ENCODE assay signal across 26 cellular contexts in the genomic region with DNA sequence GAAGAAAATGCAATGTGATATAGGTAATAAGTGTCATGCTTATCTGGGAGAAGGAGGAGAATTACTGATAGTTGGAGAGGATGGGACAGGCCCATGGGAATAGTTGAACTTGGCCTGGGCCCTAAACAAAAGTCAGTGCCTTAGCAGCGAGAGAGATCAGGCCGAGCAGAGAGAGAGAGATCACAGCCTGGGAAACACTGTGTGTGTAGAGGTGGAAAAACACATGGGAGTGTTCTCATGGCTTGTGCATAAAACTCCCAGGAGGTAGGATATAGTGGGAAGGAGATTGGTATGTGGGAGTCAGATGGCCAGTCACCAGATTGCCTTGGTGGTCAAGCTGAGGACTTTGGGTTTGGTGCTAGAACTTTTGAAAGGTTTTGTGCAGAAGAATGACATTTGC.
"Had no signal": no experiment of that assay in that cellular context is flagged by ENCODE, and none has a peak within 500 bp of the region (broad histone marks: within the 10 kb centered on the region; RNA-seq: fewer than 3 reads in every experiment).

No MANE protein-coding gene starts in this region.

- ATAC-seq: activated CD8-positive, alpha-beta memory T cell treated with anti-CD3 and anti-CD28 coated beads, Interleukin-2, amount 10 ng/mL, durations not matched to agents 7 days and 5 days; activated T-helper 17 cell treated with anti-CD3 and anti-CD28 coated beads, Interleukin-2, amount 50 U/mL, for 72 hours had no signal

- H3K4me1 ChIP-seq: Peyer's patch, SJCRH30 had no signal

- H3K27me3 Mint-ChIP-seq: activated CD8-positive, alpha-beta memory T cell treated with anti-CD3 and anti-CD28 coated beads, Interleukin-2, amount 10 ng/mL, durations not matched to agents 7 days and 5 days; activated naive CD8-positive, alpha-beta T cell treated with anti-CD3 and anti-CD28 coated beads for 36 hours; activated T-cell treated with anti-CD3 and anti-CD28 coated beads, Interleukin-2, amount 50 U/mL, for 24 hours; activated T-helper 17 cell treated with anti-CD3 and anti-CD28 coated beads, Interleukin-2, amount 50 U/mL, for 72 hours; central memory CD8-positive, alpha-beta T cell had no signal

- H3K4me1 Mint-ChIP-seq: activated CD8-positive, alpha-beta memory T cell treated with anti-CD3 and anti-CD28 coated beads, Interleukin-2, amount 10 ng/mL, durations not matched to agents 7 days and 5 days; activated naive CD8-positive, alpha-beta T cell treated with anti-CD3 and anti-CD28 coated beads for 36 hours; central memory CD8-positive, alpha-beta T cell had no signal

- FAIRE-seq: bronchial epithelial cell had no signal

- DNase-seq: activated CD4-positive, alpha-beta T cell treated with anti-CD3 and anti-CD28 coated beads for 48 hours; activated CD4-positive, alpha-beta T cell treated with anti-CD3 and anti-CD28 coated beads, Interleukin-2, amount 50 U/mL, for 48 hours; activated CD4-positive, CD25-positive, alpha-beta regulatory T cell treated with anti-CD3 and anti-CD28 coated beads, Interleukin-2, amount 50 U/mL, for 72 hours; activated CD8-positive, alpha-beta memory T cell treated with anti-CD3 and anti-CD28 coated beads, Interleukin-2, amount 10 ng/mL, durations not matched to agents 7 days and 5 days; activated gamma-delta T cell; activated naive CD4-positive, alpha-beta T cell treated with anti-CD3 and anti-CD28 coated beads for 36 hours; activated naive CD8-positive, alpha-beta T cell treated with anti-CD3 and anti-CD28 coated beads for 36 hours; activated T-cell treated with anti-CD3 and anti-CD28 coated beads, Interleukin-2, amount 50 U/mL, for 24 hours; anterior cingulate cortex; NCI-H1092; NCI-H1417; NCI-H1694 treated with DMSO at 0.1 percent for 48 hours; NCI-H2029 treated with DMSO at 0.1 percent for 48 hours; NCI-H510A treated with DMSO at 0.1 percent for 48 hours; NCI-H69; NK-92 treated with Interleukin-12 subunit alpha and Interleukin-12 subunit beta, amount 100 ng/mL, for 24 hours; Peyer's patch; Right ventricle myocardium superior; SJCRH30; SK-N-SH had no signal

- H3K27ac ChIP-seq: KMS-11, Peyer's patch, RWPE1, SJCRH30 had no signal

- H3K4me3 ChIP-seq: Peyer's patch, SJCRH30 had no signal

- H3K36me3 ChIP-seq: SJCRH30 had no signal

- H3K9me3 ChIP-seq: Peyer's patch, SJCRH30, SK-N-SH had no signal

- H3K27ac Mint-ChIP-seq: activated CD8-positive, alpha-beta memory T cell treated with anti-CD3 and anti-CD28 coated beads, Interleukin-2, amount 10 ng/mL, durations not matched to agents 7 days and 5 days; activated naive CD4-positive, alpha-beta T cell treated with anti-CD3 and anti-CD28 coated beads for 36 hours; activated naive CD8-positive, alpha-beta T cell treated with anti-CD3 and anti-CD28 coated beads for 36 hours; activated T-cell treated with anti-CD3 and anti-CD28 coated beads, Interleukin-2, amount 50 U/mL, for 24 hours; activated T-helper 17 cell treated with anti-CD3 and anti-CD28 coated beads, Interleukin-2, amount 50 U/mL, for 72 hours; T-helper 1 cell treated with Interleukin-12 subunit alpha and Interleukin-12 subunit beta and Interleukin-4 antibody, amounts not matched to agents 30 μg/mL and 1 μg/mL, for 36 hours had no signal

- H3K4me3 Mint-ChIP-seq: activated CD8-positive, alpha-beta memory T cell treated with anti-CD3 and anti-CD28 coated beads, Interleukin-2, amount 10 ng/mL, durations not matched to agents 7 days and 5 days; activated naive CD4-positive, alpha-beta T cell treated with anti-CD3 and anti-CD28 coated beads for 36 hours; activated naive CD8-positive, alpha-beta T cell treated with anti-CD3 and anti-CD28 coated beads for 36 hours; activated T-cell treated with anti-CD3 and anti-CD28 coated beads, Interleukin-2, amount 50 U/mL, for 24 hours; activated T-helper 17 cell treated with anti-CD3 and anti-CD28 coated beads, Interleukin-2, amount 50 U/mL, for 72 hours; central memory CD8-positive, alpha-beta T cell; T-helper 1 cell treated with Interleukin-12 subunit alpha and Interleukin-12 subunit beta and Interleukin-4 antibody, amounts not matched to agents 30 μg/mL and 1 μg/mL, for 36 hours had no signal

- H3K4me2 ChIP-seq: KMS-11, SK-N-SH had no signal

- H3K9ac ChIP-seq: KMS-11, SK-N-SH had no signal

- H3K9me3 Mint-ChIP-seq: activated naive CD4-positive, alpha-beta T cell treated with anti-CD3 and anti-CD28 coated beads for 36 hours; activated naive CD8-positive, alpha-beta T cell treated with anti-CD3 and anti-CD28 coated beads for 36 hours; activated T-cell treated with anti-CD3 and anti-CD28 coated beads, Interleukin-2, amount 50 U/mL, for 24 hours; activated T-helper 17 cell treated with anti-CD3 and anti-CD28 coated beads, Interleukin-2, amount 50 U/mL, for 72 hours; central memory CD8-positive, alpha-beta T cell; T-helper 1 cell treated with Interleukin-12 subunit alpha and Interleukin-12 subunit beta and Interleukin-4 antibody, amounts not matched to agents 30 μg/mL and 1 μg/mL, for 36 hours had no signal

- H3K27me3 ChIP-seq: Peyer's patch, SJCRH30 had no signal
